In genomic region chr1:231827337-231828105, GRCh38 we compare ENCODE assay signal across 13 cellular contexts.
DNase-seq lines count a peak whose midpoint lies in the region; ATAC-seq, FAIRE-seq and TF ChIP-seq lines count a peak whose summit lies in the region.
"Had no signal": no experiment of that assay in that cellular context is flagged by ENCODE, and none has a peak within 500 bp of the region (broad histone marks: within the 10 kb centered on the region; RNA-seq: fewer than 3 reads in every experiment).

No MANE protein-coding gene starts in this region.

- H3K9me3 ChIP-seq in heart left ventricle (no peaks in the 10 kb centered on the region), right atrium auricular region (no peaks in the 10 kb centered on the region), lower lobe of right lung (no peaks in the 10 kb centered on the region)

- intact Hi-C loops in heart left ventricle (cut with DNase I) = no loop called here
- intact Hi-C loops in lower lobe of right lung (cut with DNase I) = no loop called here

- WGBS in heart left ventricle, 4 donors = 65 to 95% (median 87%) methylated on average over 2 of the region's 2 CpGs

- no peak for FAIRE-seq in urothelium cell line (lab: Jason Lieb, UNC)

- peaks cover 0 to 19% (median 0%) of the 10 kb centered on the region in 9 donors for H3K36me3 ChIP-seq in heart left ventricle
- H3K36me3 ChIP-seq in right atrium auricular region = no peaks in the 10 kb centered on the region
- H3K36me3 ChIP-seq in lower lobe of right lung = no peaks in the 10 kb centered on the region
- H3K36me3 ChIP-seq: neural progenitor cell had no signal

- H3K4me3 ChIP-seq in heart left ventricle (no peak overlapping the region), right atrium auricular region (no peak overlapping the region), lower lobe of right lung (no peak overlapping the region)
- H3K4me3 ChIP-seq: neural progenitor cell had no signal

- H3K4me1 ChIP-seq in heart left ventricle = peaks cover 0 to 56% (median 30%) of the 10 kb centered on the region in 12 donors
- peaks cover 0 to 17% of the 10 kb centered on the region in 2 donors for H3K4me1 ChIP-seq in right atrium auricular region
- H3K4me1 ChIP-seq in lower lobe of right lung = no peaks in the 10 kb centered on the region
- H3K4me1 ChIP-seq: neural progenitor cell had no signal

- H3K27me3 ChIP-seq in heart left ventricle = no peaks in the 10 kb centered on the region
- no peaks in the 10 kb centered on the region for H3K27me3 ChIP-seq in right atrium auricular region
- no peaks in the 10 kb centered on the region for H3K27me3 ChIP-seq in lower lobe of right lung (ENCODE audit: low read depth)
- H3K27me3 ChIP-seq: neural progenitor cell had no signal

- peak overlapping the region in 8 of 12 donors; percentile 18 to 76 (median 40) for H3K27ac ChIP-seq in heart left ventricle
- H3K27ac ChIP-seq in right atrium auricular region = no peak overlapping the region
- H3K27ac ChIP-seq in lower lobe of right lung = no peak overlapping the region
- H3K27ac ChIP-seq: neural progenitor cell had no signal

- TF ChIP-seq CTCF in heart left ventricle (IDR thresholded peaks at IDR 0.05) = no peak
- no peak for TF ChIP-seq CTCF in right atrium auricular region (IDR thresholded peaks at IDR 0.05)
- no peak for TF ChIP-seq CTCF in lower lobe of right lung (IDR thresholded peaks at IDR 0.05)

- DNase-seq in heart left ventricle (no peak), right atrium auricular region (ENCODE audit: low spot score) (no peak), amniotic epithelial cell (ENCODE audit: low read depth) (peak; percentile 92), glomerular endothelial cell (ENCODE audit: extremely low read depth, low read depth, low spot score) (peak; percentile 65), urothelium cell line (ENCODE audit: low spot score) (peak; percentile 10), T-helper 9 cell (no peak), lower lobe of right lung (no peak)
- DNase-seq: activated CD8-positive, alpha-beta memory T cell treated with anti-CD3 and anti-CD28 coated beads, Interleukin-2, amount 50 U/mL, for 48 hours; erythroblast; left cardiac atrium; NCI-H2029 had no signal

- TF ChIP-seq POLR2A in heart left ventricle (IDR thresholded peaks at IDR 0.05) = no peak

- peak in 1 of 4 donors; percentile 15 for ATAC-seq in heart left ventricle
- ATAC-seq in HG02840 (IDR thresholded peaks at IDR 0.05; ENCODE audit: low FRiP score, unreplicated experiment) = no peak
- no peak for ATAC-seq in lower lobe of right lung

Comparison
In these comparisons a context has a peak if more than half of its experiments do, and no peak if none do; other contexts are left out.
1. H3K27ac ChIP-seq: peak in heart left ventricle (8 of 12); none in right atrium auricular region (0 of 2) and lower lobe of right lung (single experiment).
2. DNase-seq: peak in amniotic epithelial cell (single experiment), glomerular endothelial cell (single experiment) and urothelium cell line (single experiment); none in heart left ventricle (0 of 5), right atrium auricular region (single experiment), T-helper 9 cell (single experiment) and lower lobe of right lung (single experiment).